ENCODE assay signal across 10 cellular contexts in the genomic region with DNA sequence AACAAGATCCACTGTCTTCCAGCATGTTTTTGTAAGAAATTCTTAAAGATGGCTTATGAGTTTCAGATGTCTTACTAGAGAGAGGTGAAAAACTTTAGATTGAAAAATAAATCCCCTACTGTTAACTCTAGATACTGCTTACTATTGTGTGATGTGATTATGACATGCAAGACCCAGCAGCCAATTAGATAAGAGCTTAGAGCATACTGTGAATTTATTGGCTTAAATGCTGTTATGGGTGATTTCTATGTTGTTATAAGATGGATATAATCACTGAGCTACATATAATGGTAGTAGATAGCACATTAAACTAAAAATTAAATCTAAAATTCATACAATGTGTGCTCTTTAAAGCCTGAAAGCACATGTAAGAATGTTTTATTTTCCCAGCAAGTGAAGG. TPM values are rescaled to one million over a fixed set of nuclear protein-coding genes. Genes with fewer than 3 reads are reported as not detected.
"Had no signal": no experiment of that assay in that cellular context is flagged by ENCODE, and none has a peak within 500 bp of the region (broad histone marks: within the 10 kb centered on the region; RNA-seq: fewer than 3 reads in every experiment).

A gene with protein sequence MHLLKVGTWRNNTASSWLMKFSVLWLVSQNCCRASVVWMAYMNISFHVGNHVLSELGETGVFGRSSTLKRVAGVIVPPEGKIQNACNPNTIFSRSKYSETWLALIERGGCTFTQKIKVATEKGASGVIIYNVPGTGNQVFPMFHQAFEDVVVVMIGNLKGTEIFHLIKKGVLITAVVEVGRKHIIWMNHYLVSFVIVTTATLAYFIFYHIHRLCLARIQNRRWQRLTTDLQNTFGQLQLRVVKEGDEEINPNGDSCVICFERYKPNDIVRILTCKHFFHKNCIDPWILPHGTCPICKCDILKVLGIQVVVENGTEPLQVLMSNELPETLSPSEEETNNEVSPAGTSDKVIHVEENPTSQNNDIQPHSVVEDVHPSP (minus strand): TSS at position 101 of the 400 bp plus-strand sequence. CDS start 199 bp downstream, outside the sequence.

- H3K9me3 ChIP-seq: HAP-1 had no signal

- H3K4me3 Mint-ChIP-seq: GM23338, H9, HFFc6 had no signal

- H3K4me3 ChIP-seq: GM23248, GM23338, HAP-1 had no signal

- H3K4me1 ChIP-seq: HAP-1 had no signal

- DNase-seq: GM23248, GOT3, H7, H9, HCEC 1CT, HFFc6 had no signal

- H3K27ac ChIP-seq: GM23248 had no signal

- H3K9me3 Mint-ChIP-seq: GM23338, H9 had no signal

- H3K27ac Mint-ChIP-seq: GM23338, H9, HFFc6 had no signal

- H3K36me3 ChIP-seq: HAP-1 had no signal

- ATAC-seq: GM23338, HCT116 had no signal

RNA-seq across cellular contexts. Expression of the gene that starts here (rescaled TPM):
- total RNA-seq: GM23248, H4, H7, HFFc6 had no signal
- polyA plus RNA-seq: GM23248, GM23338 had no signal
